ENCODE assay signal across 9 cellular contexts in the genomic region with DNA sequence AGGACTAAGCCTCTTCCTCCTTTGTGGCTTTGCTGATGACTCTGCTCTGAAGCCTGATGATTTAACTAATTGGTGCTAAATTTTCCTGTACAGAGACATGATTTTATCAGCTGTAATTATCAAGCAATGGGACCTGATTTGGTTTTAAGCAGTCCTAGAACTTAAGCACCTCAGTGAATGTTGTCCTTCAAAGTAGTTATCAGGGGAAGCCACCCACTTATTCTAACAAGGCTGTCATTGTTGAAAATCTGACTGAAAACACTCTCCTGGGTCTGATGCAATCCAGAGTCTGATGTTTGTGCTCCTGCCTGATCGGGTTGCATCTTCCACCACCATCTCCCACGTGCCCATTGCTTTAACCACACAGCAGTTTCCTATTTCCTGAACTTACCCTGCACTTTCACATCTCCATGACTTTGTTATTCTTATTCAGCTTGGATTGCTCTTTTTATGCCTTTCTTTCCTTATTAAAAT. TPM values are rescaled to one million over a fixed set of nuclear protein-coding genes. Genes with fewer than 3 reads are reported as not detected.
DNase-seq lines count a peak whose midpoint lies in the region; ATAC-seq and TF ChIP-seq lines count a peak whose summit lies in the region.
"Had no signal": no experiment of that assay in that cellular context is flagged by ENCODE, and none has a peak within 500 bp of the region (broad histone marks: within the 10 kb centered on the region; RNA-seq: fewer than 3 reads in every experiment).

No MANE protein-coding gene starts in this region.

- peak; percentile 44 for ATAC-seq in stimulated activated effector memory CD8-positive, alpha-beta T cell treated with anti-CD3 and anti-CD28 coated beads, Interleukin-12 subunit alpha, Interleukin-12 subunit beta, amount 100 ng/mL, for 72 hours

- peak overlapping the region; percentile 54 for H3K27ac ChIP-seq in HL-60 (replicated peaks)
- no peak overlapping the region for H3K27ac ChIP-seq in ovary

- no peaks in the 10 kb centered on the region for H3K9me3 ChIP-seq in ovary

- H3K36me3 ChIP-seq in ovary, result no peaks in the 10 kb centered on the region

- no peak for TF ChIP-seq POLR2A in ovary (IDR thresholded peaks at IDR 0.05)

- peak; percentile 41 for DNase-seq in NCI-H2171 treated with DMSO at 0.1 percent for 48 hours (lab: John Stamatoyannopoulos, UW)
- no peak for DNase-seq in NCI-H2171 (lab: John Stamatoyannopoulos, UW)
- peak; percentile 14 to 87 for DNase-seq in HL-60 (ENCODE audit: low read depth in 1 of 2, low spot score in 1 of 2)
- peak; percentile 79 for DNase-seq in T-helper 2 cell treated with Interferon-gamma antibody and Interleukin-4, amounts not matched to agents 5 μg/mL and 100 μg/mL, for 36 hours (ENCODE audit: low spot score)
- DNase-seq in fibroblast of gingiva (ENCODE audit: low read depth), result peak; percentile 81
- no peak for DNase-seq in stimulated activated effector memory CD8-positive, alpha-beta T cell treated with anti-CD3 and anti-CD28 coated beads, Interleukin-12 subunit alpha, Interleukin-12 subunit beta, amount 100 ng/mL, for 72 hours (ENCODE audit: low spot score in 2 of 2)
- DNase-seq in cortex of kidney (lab: John Stamatoyannopoulos, UW), result no peak
- DNase-seq in ovary, result no peak

- no peaks in the 10 kb centered on the region for H3K36me3 Mint-ChIP-seq in T-helper 2 cell treated with Interferon-gamma antibody and Interleukin-4, amounts not matched to agents 5 μg/mL and 100 μg/mL, for 36 hours (ENCODE audit: low read depth)
- peaks cover 12% of the 10 kb centered on the region for H3K36me3 Mint-ChIP-seq in stimulated activated effector memory CD8-positive, alpha-beta T cell treated with anti-CD3 and anti-CD28 coated beads, Interleukin-12 subunit alpha, Interleukin-12 subunit beta, amount 100 ng/mL, for 72 hours

- H3K4me1 ChIP-seq in ovary (ENCODE audit: insufficient read depth), result no peaks in the 10 kb centered on the region

- H3K4me3 ChIP-seq in HL-60 (replicated peaks; ENCODE audit: insufficient read depth, low read length) (no peak overlapping the region), ovary (no peak overlapping the region)

- no peak for TF ChIP-seq EP300 in ovary (IDR thresholded peaks at IDR 0.05)

- TF ChIP-seq CTCF in HL-60 (IDR thresholded peaks at IDR 0.05; ENCODE audit: insufficient read depth, low read length) (no peak), ovary (IDR thresholded peaks at IDR 0.05) (no peak)

- WGBS in ovary, 3 donors, result 22 to 33% (median 31%) methylated on average over 2 of the region's 2 CpGs

- H3K27ac Mint-ChIP-seq in T-helper 2 cell treated with Interferon-gamma antibody and Interleukin-4, amounts not matched to agents 5 μg/mL and 100 μg/mL, for 36 hours, result peak overlapping the region; percentile 42
- peak overlapping the region; percentile 79 for H3K27ac Mint-ChIP-seq in stimulated activated effector memory CD8-positive, alpha-beta T cell treated with anti-CD3 and anti-CD28 coated beads, Interleukin-12 subunit alpha, Interleukin-12 subunit beta, amount 100 ng/mL, for 72 hours

- H3K27me3 ChIP-seq in HL-60 (ENCODE audit: insufficient read depth, poor library complexity, severe bottlenecking) (no peaks in the 10 kb centered on the region), ovary (no peaks in the 10 kb centered on the region)

- H3K27me3 Mint-ChIP-seq in T-helper 2 cell treated with Interferon-gamma antibody and Interleukin-4, amounts not matched to agents 5 μg/mL and 100 μg/mL, for 36 hours (ENCODE audit: low read depth), result peaks cover 9% of the 10 kb centered on the region

- peak overlapping the region; percentile 62 for H3K4me3 Mint-ChIP-seq in T-helper 2 cell treated with Interferon-gamma antibody and Interleukin-4, amounts not matched to agents 5 μg/mL and 100 μg/mL, for 36 hours
- peak overlapping the region; percentile 45 for H3K4me3 Mint-ChIP-seq in stimulated activated effector memory CD8-positive, alpha-beta T cell treated with anti-CD3 and anti-CD28 coated beads, Interleukin-12 subunit alpha, Interleukin-12 subunit beta, amount 100 ng/mL, for 72 hours
- H3K4me3 Mint-ChIP-seq: neural crest cell had no signal

- H3K9me3 Mint-ChIP-seq in T-helper 2 cell treated with Interferon-gamma antibody and Interleukin-4, amounts not matched to agents 5 μg/mL and 100 μg/mL, for 36 hours, result no peaks in the 10 kb centered on the region
- no peaks in the 10 kb centered on the region for H3K9me3 Mint-ChIP-seq in stimulated activated effector memory CD8-positive, alpha-beta T cell treated with anti-CD3 and anti-CD28 coated beads, Interleukin-12 subunit alpha, Interleukin-12 subunit beta, amount 100 ng/mL, for 72 hours
- H3K9me3 Mint-ChIP-seq: neural crest cell had no signal

- peaks cover 56% of the 10 kb centered on the region for H3K4me1 Mint-ChIP-seq in T-helper 2 cell treated with Interferon-gamma antibody and Interleukin-4, amounts not matched to agents 5 μg/mL and 100 μg/mL, for 36 hours (ENCODE audit: low read depth)
- peaks cover 67% of the 10 kb centered on the region for H3K4me1 Mint-ChIP-seq in stimulated activated effector memory CD8-positive, alpha-beta T cell treated with anti-CD3 and anti-CD28 coated beads, Interleukin-12 subunit alpha, Interleukin-12 subunit beta, amount 100 ng/mL, for 72 hours

- intact Hi-C loops in ovary (cut with DNase I), result loop anchor here in 1 of 4 donors (10.0 kb wide), 1 partner anchor 367 kb away; no protein-coding TSS in a partner anchor

RNA-seq across cellular contexts. Expression of a gene that starts 54.8 kb away (rescaled TPM):
- 10 to 100 TPM in 3 of 7 donors, 1 to 10 TPM in 4; 8.0 to 26.2 (median 8.8) TPM for total RNA-seq in ovary
- polyA plus RNA-seq in ovary, result 10 to 100 TPM; 25.8 to 27.8 TPM

Comparison
In these comparisons a context has a peak if more than half of its experiments do, and no peak if none do; other contexts are left out.
1. DNase-seq: peak in NCI-H2171 treated with DMSO at 0.1 percent for 48 hours (single experiment), HL-60 (2 of 2), T-helper 2 cell treated with Interferon-gamma antibody and Interleukin-4, amounts not matched to agents 5 μg/mL and 100 μg/mL, for 36 hours (single experiment) and fibroblast of gingiva (single experiment); none in NCI-H2171 (single experiment), stimulated activated effector memory CD8-positive, alpha-beta T cell treated with anti-CD3 and anti-CD28 coated beads, Interleukin-12 subunit alpha, Interleukin-12 subunit beta, amount 100 ng/mL, for 72 hours (0 of 2), cortex of kidney (single experiment) and ovary (0 of 5).